Comparison of ENCODE assay signal across 25 cellular contexts in genomic region chr13:85243831-85244230, GRCh38.
"Had no signal": no experiment of that assay in that cellular context is flagged by ENCODE, and none has a peak within 500 bp of the region (broad histone marks: within the 10 kb centered on the region; RNA-seq: fewer than 3 reads in every experiment).

No MANE protein-coding gene starts in this region.

- H3K36me3 ChIP-seq: colonic mucosa, esophagus muscularis mucosa, gastroesophageal sphincter, heart left ventricle, left ventricle myocardium inferior, lower lobe of right lung had no signal

- H2AFZ ChIP-seq: hepatocyte had no signal

- ATAC-seq: effector memory CD8-positive, alpha-beta T cell; foreskin keratinocyte; gastroesophageal sphincter; heart left ventricle; left colon; left lobe of liver; lower lobe of right lung; mucosa of descending colon had no signal

- H3K4me3 ChIP-seq: colonic mucosa, esophagus muscularis mucosa, gastroesophageal sphincter, heart left ventricle, hepatocyte, left ventricle myocardium inferior, lower lobe of right lung, mucosa of descending colon had no signal

- H3K4me1 ChIP-seq: colonic mucosa, esophagus muscularis mucosa, gastroesophageal sphincter, heart left ventricle, left ventricle myocardium inferior, lower lobe of right lung had no signal

- DNase-seq: colonic mucosa; cortex of kidney; effector CD8-positive, alpha-beta T cell; effector memory CD8-positive, alpha-beta T cell; endodermal cell; foreskin keratinocyte; heart left ventricle; hypothalamus; immature natural killer cell; islet precursor cell; kidney; kidney glomerular epithelial cell; left colon; left ventricle myocardium inferior; lower lobe of right lung; mesenchymal stem cell; mucosa of descending colon; naive B cell had no signal

- H3K4me2 ChIP-seq: hepatocyte had no signal

- H3K27me3 Mint-ChIP-seq: dendritic cell treated with granulocyte-macrophage colony-stimulating factor and Interleukin-4, amounts not matched to agents 40 ng/mL and 50 ng/mL, for 4 days; effector memory CD8-positive, alpha-beta T cell; naive B cell had no signal

- H3K36me3 Mint-ChIP-seq: immature natural killer cell, mesothelial cell of epicardium, naive B cell had no signal

- H3K27me3 ChIP-seq: colonic mucosa, esophagus muscularis mucosa, foreskin keratinocyte, gastroesophageal sphincter, heart left ventricle, hepatocyte had no signal

- H3K4me3 Mint-ChIP-seq: dendritic cell treated with granulocyte-macrophage colony-stimulating factor and Interleukin-4, amounts not matched to agents 40 ng/mL and 50 ng/mL, for 4 days; effector memory CD8-positive, alpha-beta T cell; endodermal cell; immature natural killer cell; mesothelial cell of epicardium; naive B cell had no signal

- H3K27ac Mint-ChIP-seq: dendritic cell treated with granulocyte-macrophage colony-stimulating factor and Interleukin-4, amounts not matched to agents 40 ng/mL and 50 ng/mL, for 4 days; effector memory CD8-positive, alpha-beta T cell; endodermal cell; immature natural killer cell; mesothelial cell of epicardium; naive B cell had no signal

- H3K9me3 ChIP-seq: colonic mucosa, esophagus muscularis mucosa, gastroesophageal sphincter, heart left ventricle, lower lobe of right lung, mucosa of descending colon had no signal

- H3K27ac ChIP-seq: colonic mucosa, esophagus muscularis mucosa, foreskin keratinocyte, gastroesophageal sphincter, heart left ventricle, hepatocyte, left ventricle myocardium inferior, lower lobe of right lung had no signal

- FAIRE-seq: endothelial cell of umbilical vein, kidney had no signal

- H3K9me3 Mint-ChIP-seq: endodermal cell, naive B cell had no signal

- H3K4me1 Mint-ChIP-seq: endodermal cell, immature natural killer cell, naive B cell had no signal

- H3K79me2 ChIP-seq: hepatocyte had no signal
